Comparison of ENCODE assay signal across 8 cellular contexts in the genomic region with DNA sequence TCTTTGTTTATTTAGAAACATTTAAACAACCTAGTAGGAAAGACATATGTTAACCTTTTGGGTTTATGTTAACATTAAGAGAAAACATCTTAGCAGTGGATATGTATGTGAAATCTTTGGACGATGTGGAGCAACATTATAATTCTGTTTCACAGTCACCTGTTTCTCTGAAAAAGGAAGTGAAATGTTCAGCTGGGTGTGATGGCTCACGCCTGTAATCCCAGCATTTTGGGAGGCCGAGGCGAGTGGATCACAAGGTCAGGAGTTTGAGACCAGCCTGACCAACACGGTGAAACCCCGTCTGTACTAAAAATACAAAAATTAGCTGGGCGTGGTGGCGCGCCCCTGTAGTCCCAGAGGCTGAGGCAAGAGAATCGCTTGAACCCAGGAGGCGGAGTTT. TPM values are rescaled to one million over a fixed set of nuclear protein-coding genes. Genes with fewer than 3 reads are reported as not detected.
DNase-seq lines count a peak whose midpoint lies in the region; FAIRE-seq and TF ChIP-seq lines count a peak whose summit lies in the region.
"Not testable (repeated sequence)": the region's sequence is repeated elsewhere in the genome, so short reads cannot be mapped to it uniquely, and the experiment has no call there.

No MANE protein-coding gene starts in this region.

- H2AK5ac ChIP-seq in neuronal stem cell (ENCODE audit: low read depth, low read length) = not testable (repeated sequence)

- H3K27ac Mint-ChIP-seq in activated naive CD4-positive, alpha-beta T cell treated with anti-CD3 and anti-CD28 coated beads, Interleukin-2, amount 10 ng/mL, durations not matched to agents 7 days and 5 days = peak overlapping the region; percentile 96
- H3K27ac Mint-ChIP-seq in type B pancreatic cell = peak overlapping the region; percentile 97

- H3K9me3 ChIP-seq in KOPT-K1 (ENCODE audit: insufficient read depth, low read length, poor library complexity, severe bottlenecking); SJCRH30 (replicated peaks); endocrine pancreas (ENCODE audit: control insufficient read depth, low read length); iPS-20b (ENCODE audit: insufficient read depth, low read depth, low read length): not testable (repeated sequence)
- peaks cover 0 to 10% of the 10 kb centered on the region in 2 donors for H3K9me3 ChIP-seq in neuronal stem cell (replicated peaks in 1 of 2; ENCODE audit: control insufficient read depth in 2 of 2, insufficient read depth in 1 of 2, low read depth in 1 of 2, low read length in 2 of 2)

- peaks cover 40% of the 10 kb centered on the region for H3K4me1 Mint-ChIP-seq in activated naive CD4-positive, alpha-beta T cell treated with anti-CD3 and anti-CD28 coated beads, Interleukin-2, amount 10 ng/mL, durations not matched to agents 7 days and 5 days
- H3K4me1 Mint-ChIP-seq in type B pancreatic cell (ENCODE audit: unreplicated experiment) = peaks cover 26% of the 10 kb centered on the region

- H3K9ac ChIP-seq in endocrine pancreas (ENCODE audit: control insufficient read depth, insufficient read depth, low read length); neuronal stem cell (ENCODE audit: low read depth, low read length, poor library complexity): not testable (repeated sequence)
- peak overlapping the region; percentile 96 for H3K9ac ChIP-seq in iPS-20b (ENCODE audit: low read depth, low read length)

- peak overlapping the region; percentile 86 for H3K4me3 Mint-ChIP-seq in activated naive CD4-positive, alpha-beta T cell treated with anti-CD3 and anti-CD28 coated beads, Interleukin-2, amount 10 ng/mL, durations not matched to agents 7 days and 5 days
- peak overlapping the region; percentile 93 for H3K4me3 Mint-ChIP-seq in type B pancreatic cell

- not testable (repeated sequence) for H2BK5ac ChIP-seq in neuronal stem cell (ENCODE audit: low read length)

- H3K14ac ChIP-seq in neuronal stem cell (ENCODE audit: low read length) = not testable (repeated sequence)

- H2BK15ac ChIP-seq in neuronal stem cell (ENCODE audit: low read length) = not testable (repeated sequence)

- not testable (repeated sequence) for H2BK120ac ChIP-seq in neuronal stem cell (ENCODE audit: low read depth, low read length)

- H2AFZ ChIP-seq in neuronal stem cell (ENCODE audit: low read length) = peak overlapping the region; percentile 88

- H3K4me3 ChIP-seq in SJCRH30 (peak overlapping the region; percentile 82), endocrine pancreas (ENCODE audit: control insufficient read depth, insufficient read depth, low read length) (peak overlapping the region; percentile 98), iPS-20b (ENCODE audit: low read length) (peak overlapping the region; percentile 99), neuronal stem cell (ENCODE audit: low read length in 2 of 2) (peak overlapping the region in 1 of 2 donors; percentile 56)

- not testable (repeated sequence) for H3K4me1 ChIP-seq in SJCRH30; neuronal stem cell (ENCODE audit: control insufficient read depth in 2 of 2, insufficient read depth in 1 of 2, low read depth in 1 of 2, low read length in 2 of 2)
- H3K4me1 ChIP-seq in endocrine pancreas (ENCODE audit: control insufficient read depth, insufficient read depth, low read length) = peaks cover 15% of the 10 kb centered on the region
- peaks cover 21% of the 10 kb centered on the region; the same call in 1 of the 2 replicates for H3K4me1 ChIP-seq in iPS-20b (ENCODE audit: insufficient read depth, low read length)

- H3K18ac ChIP-seq in neuronal stem cell (ENCODE audit: low read length) = not testable (repeated sequence)

- not testable (repeated sequence) for H4K8ac ChIP-seq in neuronal stem cell (ENCODE audit: low read depth, low read length)

- not testable (repeated sequence) for TF ChIP-seq CTCF in D721Med (IDR thresholded peaks at IDR 0.05; ENCODE audit: insufficient read depth, missing control alignments); type B pancreatic cell (conservative IDR thresholded peaks at IDR 0.05)

- not testable (repeated sequence) for H3K4ac ChIP-seq in neuronal stem cell (ENCODE audit: low read length)

- H3K36me3 Mint-ChIP-seq in activated naive CD4-positive, alpha-beta T cell treated with anti-CD3 and anti-CD28 coated beads, Interleukin-2, amount 10 ng/mL, durations not matched to agents 7 days and 5 days = peaks cover 41% of the 10 kb centered on the region
- H3K36me3 Mint-ChIP-seq in type B pancreatic cell = peaks cover 38% of the 10 kb centered on the region

- CTCF ChIA-PET in activated naive CD4-positive, alpha-beta T cell treated with anti-CD3 and anti-CD28 coated beads, Interleukin-2, amount 10 ng/mL, durations not matched to agents 7 days and 5 days (lab: Charles Lee) = not testable (repeated sequence)

- DNase-seq in D721Med (ENCODE audit: insufficient read length, low spot score); SJCRH30; activated naive CD4-positive, alpha-beta T cell treated with anti-CD3 and anti-CD28 coated beads, Interleukin-2, amount 10 ng/mL, durations not matched to agents 7 days and 5 days; neuronal stem cell (ENCODE audit: low spot score); type B pancreatic cell (ENCODE audit: extremely low spot score, unreplicated experiment): not testable (repeated sequence)

- WGBS in neuronal stem cell (ENCODE audit: extremely low coverage in 2 of 2, insufficient read length in 2 of 2, insufficient replicate concordance in 1 of 2), 2 donors = no CpG with 5 or more reads among the region's 11 CpGs

- H3K36me3 ChIP-seq in KOPT-K1 (ENCODE audit: insufficient read depth, low read length) (peaks cover 21% of the 10 kb centered on the region), SJCRH30 (peaks cover 25% of the 10 kb centered on the region), iPS-20b (ENCODE audit: insufficient read depth, low read depth, low read length) (peaks cover 23% of the 10 kb centered on the region), neuronal stem cell (replicated peaks in 1 of 2; ENCODE audit: control insufficient read depth in 2 of 2, insufficient read depth in 2 of 2, low read length in 2 of 2) (peaks cover 2 to 39% of the 10 kb centered on the region in 2 donors)
- H3K36me3 ChIP-seq in endocrine pancreas (ENCODE audit: control insufficient read depth, insufficient read depth, low read length) = not testable (repeated sequence)

- H3K27me3 Mint-ChIP-seq in activated naive CD4-positive, alpha-beta T cell treated with anti-CD3 and anti-CD28 coated beads, Interleukin-2, amount 10 ng/mL, durations not matched to agents 7 days and 5 days = peaks cover 17% of the 10 kb centered on the region
- not testable (repeated sequence) for H3K27me3 Mint-ChIP-seq in type B pancreatic cell

- H2BK12ac ChIP-seq in neuronal stem cell (ENCODE audit: low read length) = not testable (repeated sequence)

- not testable (repeated sequence) for H3K23ac ChIP-seq in neuronal stem cell (ENCODE audit: low read depth, low read length, poor library complexity)

- H3K27me3 ChIP-seq in SJCRH30; endocrine pancreas (ENCODE audit: control insufficient read depth, insufficient read depth, low read length); iPS-20b (ENCODE audit: insufficient read depth, low read length); neuronal stem cell (ENCODE audit: control insufficient read depth in 3 of 3, insufficient read depth in 3 of 3, low read depth in 1 of 3, low read length in 3 of 3): not testable (repeated sequence)

- H3K79me1 ChIP-seq in neuronal stem cell (ENCODE audit: low read depth, low read length) = not testable (repeated sequence)

- not testable (repeated sequence) for H4K91ac ChIP-seq in neuronal stem cell (ENCODE audit: low read depth, low read length, poor library complexity)

- not testable (repeated sequence) for H3K9me3 Mint-ChIP-seq in activated naive CD4-positive, alpha-beta T cell treated with anti-CD3 and anti-CD28 coated beads, Interleukin-2, amount 10 ng/mL, durations not matched to agents 7 days and 5 days; type B pancreatic cell

- peak overlapping the region; percentile 2 for H3K4me2 ChIP-seq in neuronal stem cell (ENCODE audit: insufficient read depth, low read length, poor library complexity, severe bottlenecking)

- H3K27ac ChIP-seq in KOPT-K1 (ENCODE audit: low read depth, low read length, poor library complexity, severe bottlenecking) = peak overlapping the region; percentile 76
- peak overlapping the region; percentile 78 for H3K27ac ChIP-seq in SJCRH30
- H3K27ac ChIP-seq in iPS-20b (ENCODE audit: low read length); neuronal stem cell (replicated peaks; ENCODE audit: low read length): not testable (repeated sequence)

- peak; percentile 58 for FAIRE-seq in D721Med (lab: Jason Lieb, UNC)

RNA-seq across cellular contexts. Expression of gene HSD17B12, which starts 1.5 kb away (rescaled TPM):
- 84.6 and 88.9 TPM in 2 replicates for total RNA-seq in SJCRH30 (2014; rRNA removed; shearing (Covaris generic))
- 78.6 TPM for polyA plus RNA-seq in neuronal stem cell (2013, experiment 1 of 2)
- 81.2 TPM for polyA plus RNA-seq in neuronal stem cell (2013, experiment 2 of 2)
- 99.0 and 111 TPM in 2 replicates for total RNA-seq in type B pancreatic cell (ENCODE audit: low replicate concordance)
